31 cellular contexts compared by ENCODE assay signal in genomic region chr7:104061652-104062051, GRCh38.
DNase-seq lines count a peak whose midpoint lies in the region; ATAC-seq, FAIRE-seq and TF ChIP-seq lines count a peak whose summit lies in the region.
"Had no signal": no experiment of that assay in that cellular context is flagged by ENCODE, and none has a peak within 500 bp of the region (broad histone marks: within the 10 kb centered on the region; RNA-seq: fewer than 3 reads in every experiment).

No MANE protein-coding gene starts in this region.

- in situ Hi-C loops in HepG2 (cut with HindIII; ENCODE audit: extremely low pct_ligation_motif_present, low pct_unique_long_range_greater_than_20kb) = no loop called here
- in situ Hi-C loops in K562 (cut with MboI) = no loop called here

- DNase-seq in HepG2 (ENCODE audit: low spot score) = no peak
- no peak for DNase-seq in right lobe of liver
- DNase-seq in K562 (ENCODE audit: extremely low read depth in 1 of 4, low spot score in 3 of 4) = no peak
- DNase-seq in SKM-1 treated with dmso at 0.1 percent for 144 hours (lab: John Stamatoyannopoulos, UW; ENCODE audit: unreplicated experiment) = no peak
- DNase-seq: 8988T; ACHN; AML-193; BE2C; C1 segment of cervical spinal cord; Caco-2; Calu3; CD4-positive, alpha-beta memory T cell; CD4-positive, alpha-beta T cell; CD4-positive, CD25-positive, alpha-beta regulatory T cell; CD8-positive, alpha-beta memory T cell; CD8-positive, alpha-beta T cell; COR-L47; DMS 273 treated with DMSO at 0.1 percent for 48 hours; DMS153; DMS53; DMS79; DMS79 treated with DMSO at 0.1 percent for 48 hours; DND-41; EL had no signal

- H3K9me3 ChIP-seq in HepG2 (ENCODE audit: low read length) (0 out of 2 replicates have a peak, but pooled peaks cover 4% of the 10 kb centered on the region), right lobe of liver (no peaks in the 10 kb centered on the region), K562 (replicated peaks; ENCODE audit: control insufficient read depth, insufficient read depth, low read depth, low read length) (no peaks in the 10 kb centered on the region)
- H3K9me3 ChIP-seq: A549; BE2C; BLaER1; BLaER1 treated with 17β-estradiol and CSF1 and Interleukin-3, amounts not matched to agents 10 nM and 100 nM had no signal

- no peak overlapping the region for H3K4me3 ChIP-seq in HepG2 (replicated peaks in 1 of 3; ENCODE audit: insufficient read depth in 1 of 3, low read depth in 2 of 3, low read length in 3 of 3)
- H3K4me3 ChIP-seq in right lobe of liver = no peak overlapping the region
- no peak overlapping the region for H3K4me3 ChIP-seq in K562
- H3K4me3 ChIP-seq: A549; BLaER1; BLaER1 treated with 17β-estradiol and CSF1 and Interleukin-3, amounts not matched to agents 10 nM and 100 nM had no signal

- CTCF ChIA-PET in HepG2 (lab: Yijun Ruan, JAX; ENCODE audit: low intra/inter-chr PET ratio, low total read pairs) = no interaction called here
- CTCF ChIA-PET in K562 (lab: Yijun Ruan, JAX; ENCODE audit: low intra/inter-chr PET ratio) = no interaction called here

- FAIRE-seq in HepG2 (lab: Jason Lieb, UNC) = no peak
- peak; percentile 35 for FAIRE-seq in K562 (lab: Jason Lieb, UNC)
- FAIRE-seq: A204.1, A549, D721Med had no signal

- TF ChIP-seq CTCF in HepG2 (CRISPR knock-in tag; IDR thresholded peaks at IDR 0.05) (no peak), right lobe of liver (IDR thresholded peaks at IDR 0.05) (no peak), K562 (IDR thresholded peaks at IDR 0.05 in 2 of 3, conservative IDR thresholded peaks at IDR 0.05 in 1 of 3; ENCODE audit: insufficient read depth in 2 of 3, low read depth in 1 of 3, low read length in 3 of 3) (no peak)

- TF ChIP-seq RAD21 in HepG2 (CRISPR knock-in tag; IDR thresholded peaks at IDR 0.05) (no peak), K562 (CRISPR knock-in tag; conservative IDR thresholded peaks at IDR 0.05 in 1 of 2, IDR thresholded peaks at IDR 0.05 in 1 of 2) (no peak)

- ATAC-seq in HepG2 = no peak
- no peak for ATAC-seq in right lobe of liver
- ATAC-seq in K562 = no peak
- ATAC-seq: A549; CD8-positive, alpha-beta T cell had no signal

- no peak overlapping the region for H3K4me2 ChIP-seq in HepG2 (ENCODE audit: low read depth, low read length)
- H3K4me2 ChIP-seq in K562 (ENCODE audit: insufficient read depth, low read length) = no peak overlapping the region
- H3K4me2 ChIP-seq: A549; BLaER1; BLaER1 treated with 17β-estradiol and CSF1 and Interleukin-3, amounts not matched to agents 10 nM and 100 nM had no signal

- H3K27ac ChIP-seq in HepG2 (ENCODE audit: extremely low read length, insufficient read depth, low read length) (no peak overlapping the region), right lobe of liver (no peak overlapping the region), K562 (ENCODE audit: extremely low read depth, low read depth, low read length) (no peak overlapping the region)
- H3K27ac ChIP-seq: 22Rv1; A549; BLaER1; BLaER1 treated with 17β-estradiol and CSF1 and Interleukin-3, amounts not matched to agents 10 nM and 100 nM; C4-2B had no signal

- intact Hi-C loops in HepG2 (cut with micrococcal nuclease; ENCODE audit: unreplicated experiment) = no loop called here
- intact Hi-C loops in right lobe of liver (cut with DNase I) = no loop called here
- intact Hi-C loops in K562 (cut with micrococcal nuclease) = no loop called here

- H4K20me1 ChIP-seq in HepG2 (ENCODE audit: insufficient read depth, low read length) (no peaks in the 10 kb centered on the region), K562 (replicated peaks; ENCODE audit: control insufficient read depth, insufficient read depth, low read length) (no peaks in the 10 kb centered on the region)
- H4K20me1 ChIP-seq: BLaER1; BLaER1 treated with 17β-estradiol and CSF1 and Interleukin-3, amounts not matched to agents 10 nM and 100 nM had no signal

- H3K9me1 ChIP-seq in K562 (ENCODE audit: control insufficient read depth, insufficient read depth, low read length) = no peaks in the 10 kb centered on the region

- H3K4me1 ChIP-seq in HepG2 (ENCODE audit: insufficient read depth, low read length) = peaks cover 78% of the 10 kb centered on the region
- peaks cover 0 to 15% (median 6%) of the 10 kb centered on the region in 4 donors for H3K4me1 ChIP-seq in right lobe of liver
- no peaks in the 10 kb centered on the region for H3K4me1 ChIP-seq in K562 (replicated peaks in 1 of 2; ENCODE audit: control insufficient read depth in 2 of 2, insufficient read depth in 2 of 2, low read length in 2 of 2)
- H3K4me1 ChIP-seq: A549; BE2C; BLaER1; BLaER1 treated with 17β-estradiol and CSF1 and Interleukin-3, amounts not matched to agents 10 nM and 100 nM had no signal

- no peak for TF ChIP-seq EP300 in HepG2 (IDR thresholded peaks at IDR 0.05; ENCODE audit: low read depth in 2 of 2, low read length in 2 of 2)
- no peak for TF ChIP-seq EP300 in HepG2 (CRISPR knock-in tag; IDR thresholded peaks at IDR 0.05; ENCODE audit: borderline replicate concordance)
- TF ChIP-seq EP300 in K562 (IDR thresholded peaks at IDR 0.05; ENCODE audit: low read length) = no peak

- no peak for TF ChIP-seq POLR2A in HepG2 (IDR thresholded peaks at IDR 0.05; ENCODE audit: insufficient read depth in 1 of 2, low read depth in 2 of 2, low read length in 2 of 2)
- TF ChIP-seq POLR2A in right lobe of liver (IDR thresholded peaks at IDR 0.05) = no peak
- TF ChIP-seq POLR2A in K562 (conservative IDR thresholded peaks at IDR 0.05) = no peak

- H3K27me3 ChIP-seq in HepG2 (ENCODE audit: control insufficient read depth in 1 of 2, insufficient read depth in 2 of 2, low read length in 2 of 2) (no peaks in the 10 kb centered on the region), right lobe of liver (no peaks in the 10 kb centered on the region), K562 (ENCODE audit: control insufficient read depth in 2 of 2, insufficient read depth in 2 of 2, low read length in 2 of 2) (no peaks in the 10 kb centered on the region)
- H3K27me3 ChIP-seq: BE2C; BLaER1; BLaER1 treated with 17β-estradiol and CSF1 and Interleukin-3, amounts not matched to agents 10 nM and 100 nM had no signal

- BruUV-seq in HepG2 (replicated peaks; lab: Mats Ljungman, UMichigan) = no TSS peak
- no TSS peak for BruUV-seq in K562 (replicated peaks; lab: Mats Ljungman, UMichigan)

- H2AFZ ChIP-seq in HepG2 (ENCODE audit: low read length) (no peak overlapping the region), K562 (ENCODE audit: low read depth, low read length) (no peak overlapping the region; the same call in 1 of the 2 replicates)

- H3K9ac ChIP-seq in HepG2 (ENCODE audit: insufficient read depth, low read depth, low read length) (no peak overlapping the region), K562 (ENCODE audit: insufficient read depth in 1 of 2, low read depth in 2 of 2, low read length in 2 of 2) (no peak overlapping the region)
- H3K9ac ChIP-seq: BLaER1; BLaER1 treated with 17β-estradiol and CSF1 and Interleukin-3, amounts not matched to agents 10 nM and 100 nM had no signal

- H3K36me3 ChIP-seq in HepG2 (replicated peaks in 1 of 2; ENCODE audit: control insufficient read depth in 1 of 2, insufficient read depth in 2 of 2, low read length in 2 of 2) = no peaks in the 10 kb centered on the region
- H3K36me3 ChIP-seq in right lobe of liver = no peaks in the 10 kb centered on the region
- H3K36me3 ChIP-seq in K562 (ENCODE audit: control insufficient read depth, insufficient read depth, low read length) = no peaks in the 10 kb centered on the region
- H3K36me3 ChIP-seq: BE2C; BLaER1; BLaER1 treated with 17β-estradiol and CSF1 and Interleukin-3, amounts not matched to agents 10 nM and 100 nM had no signal

- H3K79me2 ChIP-seq in HepG2 (ENCODE audit: insufficient read depth, low read length) (no peaks in the 10 kb centered on the region), K562 (ENCODE audit: control insufficient read depth, insufficient read depth, low read length) (no peaks in the 10 kb centered on the region)

- POLR2A ChIA-PET in HepG2 (lab: Yijun Ruan, JAX) (interaction anchor here (0.7 kb wide), 1 partner anchor 51 kb away, joined by 3 read pairs; no protein-coding TSS in a partner anchor), K562 (lab: Yijun Ruan, JAX) (no interaction called here)

TF ChIP-seq in HepG2, 621 proteins besides CTCF, POLR2A, EP300 and RAD21:
- TF ChIP-seq FOXM1 (CRISPR knock-in tag; IDR thresholded peaks at IDR 0.05) (no peak), ZNF564 (CRISPR knock-in tag; IDR thresholded peaks at IDR 0.05) (peak; percentile 95)

TF ChIP-seq in K562, 482 proteins besides CTCF, POLR2A, EP300 and RAD21 (continues in another document):
- TF ChIP-seq GATA2 (CRISPR knock-in tag; IDR thresholded peaks at IDR 0.05) (no peak), ZNF324 (CRISPR knock-in tag; IDR thresholded peaks at IDR 0.05) (no peak), ZNF639 (CRISPR knock-in tag; conservative IDR thresholded peaks at IDR 0.05 in 1 of 2, IDR thresholded peaks at IDR 0.05 in 1 of 2) (no peak), PYGO2 (tag; IDR thresholded peaks at IDR 0.05) (no peak), DPF2 (IDR thresholded peaks at IDR 0.05) (no peak), MXI1 (IDR thresholded peaks at IDR 0.05; ENCODE audit: low read depth, low read length) (no peak), MBD1 (CRISPR knock-in tag; IDR thresholded peaks at IDR 0.05) (no peak), FOXA3 (CRISPR knock-in tag; conservative IDR thresholded peaks at IDR 0.05 in 1 of 2, IDR thresholded peaks at IDR 0.05 in 1 of 2) (no peak), HLTF (IDR thresholded peaks at IDR 0.05) (no peak)
